Comparison of ENCODE assay signal across 19 cellular contexts in the genomic region with DNA sequence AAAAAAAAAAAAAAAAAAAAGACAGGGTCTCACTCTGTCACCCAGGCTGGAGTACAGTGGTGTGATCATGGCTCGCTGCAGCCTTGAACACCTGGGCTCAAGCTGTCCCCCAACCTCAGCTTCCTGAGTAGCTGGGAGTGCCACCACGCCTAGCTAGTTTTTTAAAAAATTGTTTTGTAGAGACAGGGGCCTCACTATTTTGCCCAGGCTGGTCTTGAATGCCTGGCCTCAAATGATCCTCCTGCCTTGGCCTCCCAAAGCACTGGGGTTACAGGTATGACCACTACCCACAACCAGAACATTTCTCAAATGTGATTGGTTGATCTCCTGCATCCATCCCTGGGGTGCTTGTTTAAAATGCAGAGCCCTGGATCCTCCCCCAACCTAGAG. TPM values are rescaled to one million over a fixed set of nuclear protein-coding genes. Genes with fewer than 3 reads are reported as not detected.
DNase-seq lines count a peak whose midpoint lies in the region; ATAC-seq and TF ChIP-seq lines count a peak whose summit lies in the region.
"Had no signal": no experiment of that assay in that cellular context is flagged by ENCODE, and none has a peak within 500 bp of the region (broad histone marks: within the 10 kb centered on the region; RNA-seq: fewer than 3 reads in every experiment).

No MANE protein-coding gene starts in this region.

- CTCF ChIA-PET in AG04450 (lab: Charles Lee) = interaction anchor here (0.9 kb wide), 1 partner anchor 76 kb away, joined by 4 read pairs; no protein-coding TSS in a partner anchor
- CTCF ChIA-PET in Panc1 (lab: Charles Lee) = no interaction called here

- peaks cover 5% of the 10 kb centered on the region; the same call in 1 of the 2 replicates for H3K36me3 ChIP-seq in DND-41 (ENCODE audit: insufficient read depth, low read length)
- H3K36me3 ChIP-seq in Panc1 (ENCODE audit: control insufficient read depth, insufficient read depth, low read length) = no peaks in the 10 kb centered on the region
- no peaks in the 10 kb centered on the region for H3K36me3 ChIP-seq in hepatocyte (replicated peaks; ENCODE audit: insufficient read depth, low read depth)
- no peaks in the 10 kb centered on the region for H3K36me3 ChIP-seq in gastroesophageal sphincter
- H3K36me3 ChIP-seq: MG63, SJCRH30 had no signal

- H3K27ac ChIP-seq in AG04450 (ENCODE audit: low read depth, low read length) = peak overlapping the region; percentile 31
- peak overlapping the region; percentile 77 for H3K27ac ChIP-seq in DND-41 (ENCODE audit: low read length)
- H3K27ac ChIP-seq in Panc1 (ENCODE audit: low read length) = peak overlapping the region; percentile 70; the same call in 1 of the 2 replicates
- peak overlapping the region; percentile 92 for H3K27ac ChIP-seq in hepatocyte
- H3K27ac ChIP-seq in gastroesophageal sphincter = no peak overlapping the region
- H3K27ac ChIP-seq: coronary artery, SJCRH30 had no signal

- TF ChIP-seq POLR2A in gastroesophageal sphincter (IDR thresholded peaks at IDR 0.05) = no peak

- TF ChIP-seq CTCF in AG04450 (IDR thresholded peaks at IDR 0.05; ENCODE audit: low read depth, low read length) = no peak
- no peak for TF ChIP-seq CTCF in DND-41 (IDR thresholded peaks at IDR 0.05; ENCODE audit: borderline replicate concordance, extremely low read depth, low read length, poor library complexity, severe bottlenecking)
- TF ChIP-seq CTCF in Panc1 (IDR thresholded peaks at IDR 0.05) = no peak
- TF ChIP-seq CTCF in hepatocyte (IDR thresholded peaks at IDR 0.05; ENCODE audit: poor library complexity) = no peak
- no peak for TF ChIP-seq CTCF in gastroesophageal sphincter (IDR thresholded peaks at IDR 0.05)

- peaks cover 56% of the 10 kb centered on the region for H3K4me1 ChIP-seq in DND-41 (ENCODE audit: insufficient read depth, low read length)
- H3K4me1 ChIP-seq in Panc1 (ENCODE audit: control insufficient read depth, insufficient read depth, low read length) = peaks cover 11% of the 10 kb centered on the region
- peaks cover 12% of the 10 kb centered on the region for H3K4me1 ChIP-seq in hepatocyte (ENCODE audit: insufficient read depth)
- peaks cover 0 to 8% (median 0%) of the 10 kb centered on the region in 3 donors for H3K4me1 ChIP-seq in gastroesophageal sphincter

- H4K20me1 ChIP-seq in DND-41 (ENCODE audit: insufficient read depth, low read length) (no peaks in the 10 kb centered on the region), hepatocyte (ENCODE audit: insufficient read depth, poor library complexity, severe bottlenecking) (no peaks in the 10 kb centered on the region)

- WGBS in hepatocyte (ENCODE audit: low lambda C conversion rate, missing lambda C conversion rate) = 91% methylated on average over 2 of the region's 2 CpGs
- 80 to 94% methylated on average over 1 to 2 of the region's 2 CpGs for WGBS in gastroesophageal sphincter (ENCODE audit: low coverage in 1 of 2), 2 donors

- H3K4me3 ChIP-seq in AG04450 (ENCODE audit: low read depth, low read length) = no peak overlapping the region
- H3K4me3 ChIP-seq in DND-41 (ENCODE audit: low read depth in 1 of 2, low read length in 2 of 2) = no peak overlapping the region
- H3K4me3 ChIP-seq in Panc1 (ENCODE audit: low read depth in 2 of 2, low read length in 2 of 2) = no peak overlapping the region
- H3K4me3 ChIP-seq in hepatocyte = no peak overlapping the region
- no peak overlapping the region for H3K4me3 ChIP-seq in gastroesophageal sphincter
- H3K4me3 ChIP-seq: body of pancreas, coronary artery, HAP-1, MG63, mucosa of descending colon, SJCRH30 had no signal

- in situ Hi-C loops in Panc1 (cut with HindIII; ENCODE audit: low pct_unique_long_range_greater_than_20kb, low sequenced_read_pairs) = no loop called here

- no peaks in the 10 kb centered on the region; the same call in 1 of the 2 replicates for H3K79me2 ChIP-seq in DND-41 (ENCODE audit: insufficient read depth, low read length)
- H3K79me2 ChIP-seq in hepatocyte = no peaks in the 10 kb centered on the region

- ATAC-seq in DND-41 (ENCODE audit: insufficient read depth, low read depth) (peak; percentile 76), Panc1 (no peak), gastroesophageal sphincter (no peak)
- no peak for ATAC-seq in activated CD4-positive, CD25-positive, alpha-beta regulatory T cell treated with anti-CD3 and anti-CD28 coated beads, Interleukin-2, amount 50 U/mL, for 24 hours
- ATAC-seq: body of pancreas had no signal

- no TSS peak for BruUV-seq in Panc1 (replicated peaks; lab: Mats Ljungman, UMichigan)

- no peak for DNase-seq in AG04450 (ENCODE audit: low read depth, low spot score)
- DNase-seq in DND-41 = peak; percentile 88
- DNase-seq in Panc1 (ENCODE audit: low read depth, low spot score) = no peak
- DNase-seq in hepatocyte (ENCODE audit: low spot score) = no peak
- no peak for DNase-seq in NCI-H128 (lab: John Stamatoyannopoulos, UW; ENCODE audit: unreplicated experiment)
- DNase-seq in NK-92 treated with Interleukin-12 subunit alpha and Interleukin-12 subunit beta, amount 100 ng/mL, for 24 hours (lab: John Stamatoyannopoulos, UW) = no peak
- DNase-seq: activated T-cell treated with anti-CD3 and anti-CD28 coated beads, Interleukin-2, amount 50 U/mL, for 24 hours; body of pancreas; glutamatergic neuron; MG63; NCI-H1694; NCI-H748 treated with DMSO at 0.1 percent for 48 hours; SJCRH30; stimulated activated CD4-positive, alpha-beta T cell treated with anti-CD3 and anti-CD28 coated beads, Interleukin-2, amount 100 ng/mL, for 48 hours had no signal

- H3K27me3 ChIP-seq in AG04450 (ENCODE audit: control insufficient read depth, insufficient read depth, low read length) (no peaks in the 10 kb centered on the region), DND-41 (ENCODE audit: insufficient read depth, low read length, poor library complexity) (no peaks in the 10 kb centered on the region), Panc1 (ENCODE audit: control insufficient read depth, insufficient read depth, low read length) (no peaks in the 10 kb centered on the region), hepatocyte (no peaks in the 10 kb centered on the region), gastroesophageal sphincter (no peaks in the 10 kb centered on the region)
- H3K27me3 ChIP-seq: body of pancreas, MG63, SJCRH30 had no signal

- POLR2A ChIA-PET in AG04450 (lab: Yijun Ruan, JAX) = no interaction called here
- POLR2A ChIA-PET in Panc1 (lab: Charles Lee) = no interaction called here

- peak overlapping the region; percentile 37; the same call in 1 of the 2 replicates for H3K9ac ChIP-seq in DND-41 (ENCODE audit: low read depth, low read length)

- intact Hi-C loops in Panc1 (cut with micrococcal nuclease; ENCODE audit: unreplicated experiment) = no loop called here

- H3K9me3 ChIP-seq in AG04450 (ENCODE audit: control insufficient read depth, insufficient read depth, low read length) (peaks cover 5% of the 10 kb centered on the region; the same call in 1 of the 2 replicates), DND-41 (ENCODE audit: insufficient read depth, low read length, severe bottlenecking) (no peaks in the 10 kb centered on the region), Panc1 (ENCODE audit: control insufficient read depth, insufficient read depth, low read depth, low read length) (peaks cover 6% of the 10 kb centered on the region; the same call in 1 of the 2 replicates), hepatocyte (ENCODE audit: low read depth) (no peaks in the 10 kb centered on the region), gastroesophageal sphincter (no peaks in the 10 kb centered on the region)
- H3K9me3 ChIP-seq: body of pancreas, HAP-1, MG63, mucosa of descending colon, SJCRH30 had no signal

- H2AFZ ChIP-seq in DND-41 (ENCODE audit: low read depth, low read length) (no peak overlapping the region), hepatocyte (no peak overlapping the region)

- no peaks in the 10 kb centered on the region for H3K9me2 ChIP-seq in hepatocyte (replicated peaks; ENCODE audit: insufficient read depth)

- no peak for TF ChIP-seq EP300 in gastroesophageal sphincter (IDR thresholded peaks at IDR 0.05)

- peak overlapping the region; percentile 19; the same call in 1 of the 2 replicates for H3K4me2 ChIP-seq in DND-41 (ENCODE audit: insufficient read depth, low read length)
- H3K4me2 ChIP-seq in hepatocyte = no peak overlapping the region

RNA-seq across cellular contexts. Expression of a gene that starts 5.6 kb away (rescaled TPM):
- polyA plus RNA-seq in AG04450 (2011; rRNA removed) (57.4 and 69.3 TPM in 2 replicates), hepatocyte (80.8 and 90.1 TPM in 2 replicates)
- polyA minus RNA-seq in AG04450 (2011; rRNA and poly(A)+ RNA removed) = 54.7 and 98.6 TPM in 2 replicates
- total RNA-seq in Panc1 (2021; ENCODE audit: unreplicated experiment) (97.1 TPM), hepatocyte (56.8 and 76.4 TPM in 2 replicates), gastroesophageal sphincter (100 to 1,000 TPM in 1 of 4 donors, 10 to 100 TPM in 3; 50.9 to 111 (median 82.1) TPM)
- polyA plus RNA-seq in Panc1 (2012; ENCODE audit: insufficient read length) = 109 TPM

RNA-seq across cellular contexts. Expression of a gene that starts 21.9 kb away (rescaled TPM):
- polyA plus RNA-seq in AG04450 (2011; rRNA removed) (32.6 and 45.5 TPM in 2 replicates), hepatocyte (43.7 and 45.9 TPM in 2 replicates)
- polyA minus RNA-seq in AG04450 (2011; rRNA and poly(A)+ RNA removed) = 26.6 and 31.1 TPM in 2 replicates
- total RNA-seq in Panc1 (2021; ENCODE audit: unreplicated experiment) (35.6 TPM), hepatocyte (39.2 and 47.5 TPM in 2 replicates), gastroesophageal sphincter (1 to 10 TPM in 3 of 4 donors, under 1 TPM in 1; 0.31 to 5.6 (median 3.9) TPM)
- 41.6 TPM for polyA plus RNA-seq in Panc1 (2012; ENCODE audit: insufficient read length)

RNA-seq across cellular contexts. Expression of a gene that starts 55.6 kb away (rescaled TPM):
- polyA plus RNA-seq in AG04450 (2011; rRNA removed) = 35.6 and 43.3 TPM in 2 replicates
- 27.3 and 34.1 TPM in 2 replicates for polyA minus RNA-seq in AG04450 (2011; rRNA and poly(A)+ RNA removed)
- total RNA-seq in Panc1 (2021; ENCODE audit: unreplicated experiment) = 44.9 TPM
- 74.8 TPM for polyA plus RNA-seq in Panc1 (2012; ENCODE audit: insufficient read length)
- total RNA-seq in hepatocyte = 29.8 and 32.0 TPM in 2 replicates
- 65.3 and 68.1 TPM in 2 replicates for polyA plus RNA-seq in hepatocyte
- total RNA-seq in gastroesophageal sphincter = 10 to 100 TPM; 25.3 to 51.6 (median 30.2) TPM

RNA-seq across cellular contexts. Expression of a gene that starts 59.8 kb away (rescaled TPM):
- polyA plus RNA-seq in AG04450 (2011; rRNA removed) (40.1 and 45.6 TPM in 2 replicates), hepatocyte (33.9 and 35.8 TPM in 2 replicates)
- polyA minus RNA-seq in AG04450 (2011; rRNA and poly(A)+ RNA removed) = 60.0 and 84.1 TPM in 2 replicates
- total RNA-seq in Panc1 (2021; ENCODE audit: unreplicated experiment) (42.1 TPM), hepatocyte (29.3 and 32.8 TPM in 2 replicates), gastroesophageal sphincter (10 to 100 TPM; 39.6 to 51.2 (median 39.9) TPM)
- 32.8 TPM for polyA plus RNA-seq in Panc1 (2012; ENCODE audit: insufficient read length)

Comparison
In these comparisons a context has a peak if more than half of its experiments do, and no peak if none do; other contexts are left out.
1. H3K27ac ChIP-seq: peak in AG04450 (single experiment), DND-41 (single experiment), Panc1 (single experiment) and hepatocyte (single experiment); none in gastroesophageal sphincter (0 of 4).